In the genomic region with DNA sequence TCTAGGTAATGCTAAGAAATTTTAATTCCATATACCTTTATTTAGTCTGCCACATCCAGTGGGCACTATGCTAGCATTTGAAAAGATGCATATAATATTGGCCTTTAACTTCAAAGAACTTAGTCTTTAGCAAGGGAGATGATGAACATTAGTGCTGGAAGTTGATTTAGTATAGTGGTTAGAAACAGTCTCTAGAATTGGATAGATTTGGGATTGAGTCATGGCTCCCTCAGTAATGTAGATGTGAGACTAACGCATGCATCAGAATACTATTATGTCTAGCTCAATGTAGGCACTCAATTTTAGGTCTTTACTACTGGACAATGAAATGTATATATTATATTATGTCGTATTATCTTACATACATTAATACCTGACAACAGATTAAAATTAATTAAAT, we compare ENCODE assay signal across 23 cellular contexts. TPM values are rescaled to one million over a fixed set of nuclear protein-coding genes. Genes with fewer than 3 reads are reported as not detected.
DNase-seq lines count a peak whose midpoint lies in the region; ATAC-seq lines count a peak whose summit lies in the region.
"Had no signal": no experiment of that assay in that cellular context is flagged by ENCODE, and none has a peak within 500 bp of the region (broad histone marks: within the 10 kb centered on the region; RNA-seq: fewer than 3 reads in every experiment).

No MANE protein-coding gene starts in this region.

- no peaks in the 10 kb centered on the region for H3K36me3 Mint-ChIP-seq in naive thymus-derived CD8-positive, alpha-beta T cell
- H3K36me3 Mint-ChIP-seq: CD4-positive, CD25-positive, alpha-beta regulatory T cell; natural killer cell had no signal

- POLR2A ChIA-PET in naive thymus-derived CD8-positive, alpha-beta T cell (lab: Charles Lee) = no interaction called here

- no peak overlapping the region for H3K4me3 Mint-ChIP-seq in naive thymus-derived CD8-positive, alpha-beta T cell
- H3K4me3 Mint-ChIP-seq: CD4-positive, CD25-positive, alpha-beta regulatory T cell; natural killer cell had no signal

- peaks cover 0 to 3% (median 0%) of the 10 kb centered on the region in 9 donors for H3K9me3 Mint-ChIP-seq in naive thymus-derived CD8-positive, alpha-beta T cell
- H3K9me3 Mint-ChIP-seq: natural killer cell had no signal

- peaks cover 0 to under 1% (median 0%) of the 10 kb centered on the region in 4 donors for H3K4me1 Mint-ChIP-seq in naive thymus-derived CD8-positive, alpha-beta T cell
- H3K4me1 Mint-ChIP-seq: CD4-positive, CD25-positive, alpha-beta regulatory T cell; natural killer cell had no signal

- no peak overlapping the region for H3K27ac Mint-ChIP-seq in naive thymus-derived CD8-positive, alpha-beta T cell
- H3K27ac Mint-ChIP-seq: CD4-positive, CD25-positive, alpha-beta regulatory T cell; natural killer cell had no signal

- H3K27me3 Mint-ChIP-seq in naive thymus-derived CD8-positive, alpha-beta T cell = peaks cover 4 to 28% (median 12%) of the 10 kb centered on the region in 5 donors

- no peak for ATAC-seq in GM21360 (IDR thresholded peaks at IDR 0.05; ENCODE audit: unreplicated experiment)
- no peak for ATAC-seq in naive thymus-derived CD8-positive, alpha-beta T cell
- ATAC-seq: left colon; natural killer cell; Right ventricle myocardium inferior; stimulated activated naive CD8-positive, alpha-beta T cell treated with anti-CD3 and anti-CD28 coated beads, Interleukin-15, Interleukin-2, amounts not matched to agents 100 U/mL and 50 U/mL, for 24 hours had no signal

- DNase-seq in Daoy (ENCODE audit: low read depth) (peak; percentile 7), NCI-H226 (peak; percentile 41), astrocyte of the hippocampus (ENCODE audit: low read depth, low spot score) (peak; percentile 23), iris pigment epithelial cell (ENCODE audit: low read depth) (peak; percentile 49), NCI-H2107 (lab: John Stamatoyannopoulos, UW) (no peak), glomerular visceral epithelial cell (ENCODE audit: extremely low spot score) (no peak)
- DNase-seq in naive thymus-derived CD8-positive, alpha-beta T cell = no peak
- DNase-seq: activated CD4-positive, alpha-beta T cell treated with anti-CD3 and anti-CD28 coated beads for 48 hours; activated effector memory CD4-positive, alpha-beta T cell treated with Interleukin-2 at 50 U/mL for 16 hours; adrenal gland; CD4-positive, CD25-positive, alpha-beta regulatory T cell; central memory CD4-positive, alpha-beta T cell; glutamatergic neuron; Kasumi-1; left colon; natural killer cell; NCI-H1092 treated with DMSO at 0.1 percent for 48 hours; NCI-H2029 treated with DMSO at 0.1 percent for 48 hours; stimulated activated naive CD8-positive, alpha-beta T cell treated with anti-CD3 and anti-CD28 coated beads, Interleukin-15, Interleukin-2, amounts not matched to agents 100 U/mL and 50 U/mL, for 24 hours; T-helper 1 cell; thyroid gland had no signal

RNA-seq across cellular contexts. Expression of a gene that starts 5.8 kb away (rescaled TPM):
- total RNA-seq in Daoy (2014; rRNA removed; shearing (Covaris generic)) = 39.8 and 44.7 TPM in 2 replicates
- total RNA-seq in naive thymus-derived CD8-positive, alpha-beta T cell = not detected
- polyA plus RNA-seq in naive thymus-derived CD8-positive, alpha-beta T cell = not detected
- total RNA-seq: CD4-positive, CD25-positive, alpha-beta regulatory T cell; natural killer cell; Right ventricle myocardium inferior had no signal
- polyA plus RNA-seq: CD4-positive, CD25-positive, alpha-beta regulatory T cell had no signal

Comparison
In these comparisons a context has a peak if more than half of its experiments do, and no peak if none do; other contexts are left out.
1. DNase-seq: peak in Daoy (single experiment), NCI-H226 (single experiment), astrocyte of the hippocampus (single experiment) and iris pigment epithelial cell (single experiment); none in naive thymus-derived CD8-positive, alpha-beta T cell (0 of 10), NCI-H2107 (single experiment) and glomerular visceral epithelial cell (single experiment).
2. RNA of a gene that starts 5.8 kb away (total RNA-seq): 39.8 to 44.7 TPM in Daoy; not detected in naive thymus-derived CD8-positive, alpha-beta T cell; every median in the first group is over 10 times any median in the second.